9 cellular contexts compared by ENCODE assay signal in genomic region chr17:42113293-42114069, GRCh38. TPM values are rescaled to one million over a fixed set of nuclear protein-coding genes. Genes with fewer than 3 reads are reported as not detected.
DNase-seq lines count a peak whose midpoint lies in the region; ATAC-seq and TF ChIP-seq lines count a peak whose summit lies in the region.
"Had no signal": no experiment of that assay in that cellular context is flagged by ENCODE, and none has a peak within 500 bp of the region (broad histone marks: within the 10 kb centered on the region; RNA-seq: fewer than 3 reads in every experiment).

No MANE protein-coding gene starts in this region.

- H3K4me1 Mint-ChIP-seq in activated naive CD4-positive, alpha-beta T cell treated with anti-CD3 and anti-CD28 coated beads, Interleukin-2, amount 10 ng/mL, durations not matched to agents 7 days and 5 days: peaks cover 62% of the 10 kb centered on the region

- H3K36me3 ChIP-seq in adrenal gland (replicated peaks in 1 of 2): peaks cover 0 to 32% of the 10 kb centered on the region in 2 donors
- peaks cover 46 to 56% of the 10 kb centered on the region in 2 experiments for H3K36me3 ChIP-seq in mesenchymal stem cell (ENCODE audit: control insufficient read depth in 1 of 2, insufficient read depth in 2 of 2, low read depth in 1 of 2, low read length in 2 of 2)
- H3K36me3 ChIP-seq in tibial nerve: peaks cover 0 to 68% (median 0%) of the 10 kb centered on the region in 3 donors

- H4K91ac ChIP-seq in mesenchymal stem cell (ENCODE audit: low read length): peak overlapping the region; percentile 16

- peaks cover 28% of the 10 kb centered on the region for H3K36me3 Mint-ChIP-seq in activated naive CD4-positive, alpha-beta T cell treated with anti-CD3 and anti-CD28 coated beads, Interleukin-2, amount 10 ng/mL, durations not matched to agents 7 days and 5 days

- no peak overlapping the region for H2BK5ac ChIP-seq in mesenchymal stem cell (ENCODE audit: low read depth, low read length, poor library complexity, severe bottlenecking)

- H3K4me3 ChIP-seq in adrenal gland: no peak overlapping the region
- peak overlapping the region in 1 of 2 experiments; percentile 92 for H3K4me3 ChIP-seq in mesenchymal stem cell (ENCODE audit: insufficient read depth in 1 of 2, low read depth in 1 of 2, low read length in 2 of 2)
- no peak overlapping the region for H3K4me3 ChIP-seq in tibial nerve

- H2AFZ ChIP-seq in mesenchymal stem cell (ENCODE audit: low read depth, low read length): no peak overlapping the region

- H3K79me1 ChIP-seq in mesenchymal stem cell (replicated peaks; ENCODE audit: low read length, poor library complexity, severe bottlenecking): no peaks in the 10 kb centered on the region

- no peak for TF ChIP-seq POLR2A in adrenal gland (IDR thresholded peaks at IDR 0.05)
- TF ChIP-seq POLR2A in tibial nerve (IDR thresholded peaks at IDR 0.05): no peak

- 84 to 90% (median 90%) methylated on average over 17 to 28 of the region's 28 CpGs for WGBS in adrenal gland, 4 donors
- 95% methylated on average over 28 of the region's 28 CpGs for WGBS in mesenchymal stem cell
- WGBS in tibial nerve, 2 donors: 84 to 85% methylated on average over 27 to 28 of the region's 28 CpGs

- H2BK15ac ChIP-seq in mesenchymal stem cell (ENCODE audit: low read depth, poor library complexity, severe bottlenecking): peak overlapping the region; percentile 37

- H3K27me3 Mint-ChIP-seq in activated naive CD4-positive, alpha-beta T cell treated with anti-CD3 and anti-CD28 coated beads, Interleukin-2, amount 10 ng/mL, durations not matched to agents 7 days and 5 days: no peaks in the 10 kb centered on the region

- ATAC-seq in GM21390 (IDR thresholded peaks at IDR 0.05; ENCODE audit: unreplicated experiment): no peak

- H3K4me1 ChIP-seq in adrenal gland (replicated peaks in 1 of 2): peaks cover 23 to 35% of the 10 kb centered on the region in 2 donors
- H3K4me1 ChIP-seq in mesenchymal stem cell (ENCODE audit: control insufficient read depth, insufficient read depth, low read depth, low read length): peaks cover 10% of the 10 kb centered on the region
- peaks cover 0 to 38% (median 20%) of the 10 kb centered on the region in 4 donors for H3K4me1 ChIP-seq in tibial nerve

- H3K9me3 ChIP-seq in adrenal gland (replicated peaks in 1 of 3) (no peaks in the 10 kb centered on the region), mesenchymal stem cell (ENCODE audit: control insufficient read depth, low read length) (no peaks in the 10 kb centered on the region), tibial nerve (no peaks in the 10 kb centered on the region)

- no peak overlapping the region for H4K8ac ChIP-seq in mesenchymal stem cell (ENCODE audit: low read length)

- H3K18ac ChIP-seq in mesenchymal stem cell (ENCODE audit: low read depth in 1 of 2, low read length in 2 of 2): no peak overlapping the region

- no peaks in the 10 kb centered on the region for H3K9me3 Mint-ChIP-seq in activated naive CD4-positive, alpha-beta T cell treated with anti-CD3 and anti-CD28 coated beads, Interleukin-2, amount 10 ng/mL, durations not matched to agents 7 days and 5 days

- no peak for DNase-seq in activated naive CD4-positive, alpha-beta T cell treated with anti-CD3 and anti-CD28 coated beads, Interleukin-2, amount 10 ng/mL, durations not matched to agents 7 days and 5 days
- DNase-seq in activated naive CD4-positive, alpha-beta T cell treated with anti-CD3 and anti-CD28 coated beads, Interleukin-2, amount 50 U/mL, for 16 hours: no peak
- DNase-seq in adrenal gland (no peak), mesenchymal stem cell (no peak), tibial nerve (ENCODE audit: low spot score in 2 of 2) (no peak), pons (ENCODE audit: low spot score) (no peak), kidney tubule cell (ENCODE audit: low spot score) (no peak)

- TF ChIP-seq CTCF in adrenal gland (IDR thresholded peaks at IDR 0.05) (no peak), tibial nerve (IDR thresholded peaks at IDR 0.05) (no peak)

- H2AK5ac ChIP-seq in mesenchymal stem cell (ENCODE audit: low read length, severe bottlenecking): no peak overlapping the region

- peak overlapping the region in 1 of 2 experiments; percentile 10 for H2BK12ac ChIP-seq in mesenchymal stem cell (ENCODE audit: low read length in 2 of 2)

- H3K27ac Mint-ChIP-seq in activated naive CD4-positive, alpha-beta T cell treated with anti-CD3 and anti-CD28 coated beads, Interleukin-2, amount 10 ng/mL, durations not matched to agents 7 days and 5 days: peak overlapping the region; percentile 95

- H3K4ac ChIP-seq in mesenchymal stem cell (ENCODE audit: low read depth in 1 of 2, low read length in 2 of 2): no peak overlapping the region

- intact Hi-C loops in adrenal gland (cut with DNase I): loop anchor here (2.0 to 5.0 kb wide), 3 partner anchors 86 to 151 kb away; no protein-coding TSS in a partner anchor

- H3K23ac ChIP-seq in mesenchymal stem cell (ENCODE audit: low read length in 2 of 2): no peak overlapping the region

- peak overlapping the region; percentile 99 for H3K9ac ChIP-seq in mesenchymal stem cell (ENCODE audit: low read length)

- no peak overlapping the region for H2BK120ac ChIP-seq in mesenchymal stem cell (ENCODE audit: low read depth, low read length)

- H3K4me2 ChIP-seq in mesenchymal stem cell (ENCODE audit: low read length, poor library complexity, severe bottlenecking): no peak overlapping the region

- H3K27me3 ChIP-seq in adrenal gland (no peaks in the 10 kb centered on the region), mesenchymal stem cell (ENCODE audit: control insufficient read depth in 1 of 2, insufficient read depth in 1 of 2, low read length in 2 of 2) (no peaks in the 10 kb centered on the region), tibial nerve (no peaks in the 10 kb centered on the region)

- H3K4me3 Mint-ChIP-seq in activated naive CD4-positive, alpha-beta T cell treated with anti-CD3 and anti-CD28 coated beads, Interleukin-2, amount 10 ng/mL, durations not matched to agents 7 days and 5 days: no peak overlapping the region

- H3K27ac ChIP-seq in adrenal gland: peak overlapping the region; percentile 88 to 93 (median 90)
- no peak overlapping the region for H3K27ac ChIP-seq in mesenchymal stem cell (ENCODE audit: low read length, poor library complexity, severe bottlenecking)
- peak overlapping the region; percentile 64 to 95 (median 94) for H3K27ac ChIP-seq in tibial nerve

- CTCF ChIA-PET in activated naive CD4-positive, alpha-beta T cell treated with anti-CD3 and anti-CD28 coated beads, Interleukin-2, amount 10 ng/mL, durations not matched to agents 7 days and 5 days (lab: Charles Lee): interaction anchor here (1.1 to 13.0 kb wide), 5 partner anchors 23 to 150 kb away, joined by 3 to 222 read pairs (median 4); partner anchors contain the start of genes DNAJC7 and NKIRAS2

- no peak for TF ChIP-seq EP300 in tibial nerve (IDR thresholded peaks at IDR 0.05)

- no peak overlapping the region for H3K14ac ChIP-seq in mesenchymal stem cell (ENCODE audit: low read length in 2 of 2)

RNA-seq across cellular contexts. Expression of gene DHX58, which starts 1.0 kb away (rescaled TPM):
- 10 to 100 TPM; 17.9 to 40.8 (median 31.9) TPM for total RNA-seq in adrenal gland
- polyA plus RNA-seq in adrenal gland: 100 to 1,000 TPM in 1 of 3 donors, 10 to 100 TPM in 2; 16.3 to 117 (median 88.0) TPM
- 2.0 TPM for polyA plus RNA-seq in mesenchymal stem cell (2013, experiment 1 of 2)
- 1.5 TPM for polyA plus RNA-seq in mesenchymal stem cell (2013, experiment 2 of 2)
- 10 to 100 TPM; 15.9 to 29.4 (median 21.7) TPM for total RNA-seq in tibial nerve

RNA-seq across cellular contexts. Expression of gene KAT2A, which starts 7.7 kb away (rescaled TPM):
- total RNA-seq in adrenal gland (100 to 1,000 TPM in 1 of 8 donors, 10 to 100 TPM in 7; 16.0 to 136 (median 57.3) TPM), tibial nerve (100 to 1,000 TPM in 2 of 4 donors, 10 to 100 TPM in 2; 92.2 to 143 (median 105) TPM)
- polyA plus RNA-seq in adrenal gland: 100 to 1,000 TPM in 2 of 3 donors, 10 to 100 TPM in 1; 23.7 to 671 (median 386) TPM
- polyA plus RNA-seq in mesenchymal stem cell (2013, experiment 1 of 2): 14.9 TPM
- 14.8 TPM for polyA plus RNA-seq in mesenchymal stem cell (2013, experiment 2 of 2)

RNA-seq across cellular contexts. Expression of gene HSPB9, which starts 9.1 kb away (rescaled TPM):
- total RNA-seq in adrenal gland (under 1 TPM in 4 of 8 donors, not detected in 4; 0.14 to 0.27 (median 0.17) TPM), tibial nerve (under 1 TPM in 1 of 4 donors, not detected in 3; 0.22 TPM)
- under 1 TPM in 2 of 3 donors, not detected in 1; 0.20 to 0.72 TPM for polyA plus RNA-seq in adrenal gland
- not detected for polyA plus RNA-seq in mesenchymal stem cell (2013, experiment 1 of 2)
- not detected for polyA plus RNA-seq in mesenchymal stem cell (2013, experiment 2 of 2)
- total RNA-seq: mononuclear cell had no signal

RNA-seq across cellular contexts. Expression of gene ZNF385C, which starts 15.2 kb away (rescaled TPM):
- total RNA-seq in adrenal gland: under 1 TPM in 2 of 8 donors, not detected in 6; 0.07 to 0.11 TPM
- under 1 TPM; 0.11 to 0.16 (median 0.13) TPM for polyA plus RNA-seq in adrenal gland
- polyA plus RNA-seq in mesenchymal stem cell (2013, experiment 1 of 2): 0.07 TPM
- 0.11 TPM for polyA plus RNA-seq in mesenchymal stem cell (2013, experiment 2 of 2)
- 1 to 10 TPM in 1 of 4 donors, under 1 TPM in 1, not detected in 2; 0.20 to 1.5 TPM for total RNA-seq in tibial nerve

RNA-seq across cellular contexts. Expression of gene RAB5C, which starts 41.3 kb away (rescaled TPM):
- total RNA-seq in adrenal gland: 100 to 1,000 TPM; 126 to 216 (median 163) TPM
- 100 to 1,000 TPM in 2 of 3 donors, 10 to 100 TPM in 1; 55.8 to 206 (median 115) TPM for polyA plus RNA-seq in adrenal gland
- polyA plus RNA-seq in mesenchymal stem cell (2013, experiment 1 of 2): 239 TPM
- polyA plus RNA-seq in mesenchymal stem cell (2013, experiment 2 of 2): 228 TPM
- total RNA-seq in tibial nerve: 100 to 1,000 TPM in 3 of 4 donors, 10 to 100 TPM in 1; 94.8 to 137 (median 117) TPM
